ENCODE assay signal across 17 cellular contexts in genomic region chr7:143936087-143937009, GRCh38. TPM values are rescaled to one million over a fixed set of nuclear protein-coding genes. Genes with fewer than 3 reads are reported as not detected.
A peak's percentile ranks its signal among the peaks of the same experiment; 100 is the strongest.
DNase-seq lines count a peak whose midpoint lies in the region; ATAC-seq and TF ChIP-seq lines count a peak whose summit lies in the region.
"Had no signal": no experiment of that assay in that cellular context is flagged by ENCODE, and none has a peak within 500 bp of the region (broad histone marks: within the 10 kb centered on the region; RNA-seq: fewer than 3 reads in every experiment).

No MANE protein-coding gene starts in this region.

- no peaks in the 10 kb centered on the region for H3K27me3 ChIP-seq in left lung
- H3K27me3 ChIP-seq: gastroesophageal sphincter, thyroid gland had no signal

- H3K36me3 ChIP-seq in left lung, result no peaks in the 10 kb centered on the region
- H3K36me3 ChIP-seq: gastroesophageal sphincter, thyroid gland had no signal

- no peak for TF ChIP-seq CTCF in left lung (IDR thresholded peaks at IDR 0.05)

- intact Hi-C loops in left lung (cut with DNase I), result no loop called here

- ATAC-seq in left lung, result peak; percentile 47
- ATAC-seq: activated naive CD8-positive, alpha-beta T cell treated with anti-CD3 and anti-CD28 coated beads, Interleukin-2, amount 50 U/mL, for 24 hours; gastroesophageal sphincter had no signal

- no peaks in the 10 kb centered on the region for H3K4me1 ChIP-seq in left lung
- H3K4me1 ChIP-seq: gastroesophageal sphincter, thyroid gland had no signal

- no peak overlapping the region for H3K4me3 ChIP-seq in left lung
- H3K4me3 ChIP-seq: gastroesophageal sphincter, thyroid gland had no signal

- H3K27ac ChIP-seq in caudate nucleus (ENCODE audit: low read depth, low read length) (peak overlapping the region; percentile 63), left lung (no peak overlapping the region)
- H3K27ac ChIP-seq: gastroesophageal sphincter, thyroid gland had no signal

- no peaks in the 10 kb centered on the region for H3K9me3 ChIP-seq in left lung
- H3K9me3 ChIP-seq: gastroesophageal sphincter, thyroid gland had no signal

- DNase-seq in AG08395 (ENCODE audit: low spot score), result peak; percentile 72
- DNase-seq in HS-5 (ENCODE audit: low read depth), result peak; percentile 2
- DNase-seq in caudate nucleus (lab: John Stamatoyannopoulos, UW), result peak in 28 of 61 donors; percentile 4 to 90 (median 31)
- no peak for DNase-seq in left lung
- no peak for DNase-seq in cerebellar nuclear complex (lab: John Stamatoyannopoulos, UW)
- DNase-seq in NCI-H82 (lab: John Stamatoyannopoulos, UW), result no peak
- DNase-seq in DMS 273 (lab: John Stamatoyannopoulos, UW; ENCODE audit: unreplicated experiment), result no peak
- DNase-seq in DMS53 treated with DMSO at 0.1 percent for 48 hours (lab: John Stamatoyannopoulos, UW; ENCODE audit: unreplicated experiment), result no peak
- DNase-seq: activated naive CD8-positive, alpha-beta T cell treated with anti-CD3 and anti-CD28 coated beads, Interleukin-2, amount 50 U/mL, for 24 hours; activated T-cell treated with anti-CD3 and anti-CD28 coated beads, Interleukin-2, amount 50 U/mL, for 1 hour; islet precursor cell; NCI-H1436 treated with DMSO at 0.1 percent for 48 hours; thyroid gland had no signal

RNA-seq across cellular contexts. Expression of gene OR2F2, which starts 1.3 kb away (rescaled TPM):
- total RNA-seq in left lung, result not detected
- total RNA-seq: B cell; gastroesophageal sphincter; RPMI7951; T-helper 1 cell treated with Interleukin-12 subunit alpha and Interleukin-12 subunit beta and Interleukin-4 antibody, amounts not matched to agents 30 ng/mL and 1 ng/mL, for 36 hours; thyroid gland had no signal

RNA-seq across cellular contexts. Expression of gene OR2F1, which starts 18.3 kb away (rescaled TPM):
- total RNA-seq in left lung, result not detected
- total RNA-seq: B cell; gastroesophageal sphincter; RPMI7951; T-helper 1 cell treated with Interleukin-12 subunit alpha and Interleukin-12 subunit beta and Interleukin-4 antibody, amounts not matched to agents 30 ng/mL and 1 ng/mL, for 36 hours; thyroid gland had no signal

RNA-seq across cellular contexts. Expression of gene TCAF1, which starts 34.4 kb away (rescaled TPM):
- 10 to 100 TPM; 39.4 to 49.3 TPM for total RNA-seq in left lung

Comparison
In these comparisons a context has a peak if more than half of its experiments do, and no peak if none do; other contexts are left out.
1. DNase-seq: peak in AG08395 (single experiment) and HS-5 (single experiment); none in left lung (0 of 2), cerebellar nuclear complex (0 of 2), NCI-H82 (single experiment), DMS 273 (single experiment) and DMS53 treated with DMSO at 0.1 percent for 48 hours (single experiment).